Comparison of ENCODE assay signal across 18 cellular contexts in the genomic region with DNA sequence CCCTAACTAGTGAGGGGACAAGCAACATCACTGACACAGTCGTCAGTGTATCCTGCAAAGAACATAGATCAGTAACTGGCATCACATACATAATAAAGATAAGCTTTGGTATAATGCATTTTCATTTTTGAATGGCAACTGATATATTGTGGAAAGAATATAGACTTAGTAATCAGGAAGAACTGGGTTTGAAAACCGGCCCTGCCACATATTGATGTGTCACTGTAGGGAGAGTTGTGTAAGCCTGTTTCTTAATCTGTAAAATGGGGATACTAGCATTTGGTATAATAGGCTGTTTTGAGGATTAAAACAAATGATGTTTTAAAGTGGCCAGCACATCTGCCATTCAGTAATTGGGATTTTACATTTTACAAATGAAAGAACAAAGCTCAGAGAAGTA.
DNase-seq lines count a peak whose midpoint lies in the region; ATAC-seq and TF ChIP-seq lines count a peak whose summit lies in the region.
"Had no signal": no experiment of that assay in that cellular context is flagged by ENCODE, and none has a peak within 500 bp of the region (broad histone marks: within the 10 kb centered on the region; RNA-seq: fewer than 3 reads in every experiment).

No MANE protein-coding gene starts in this region.

- peaks cover 3 to 4% of the 10 kb centered on the region in 2 donors for H3K9me3 Mint-ChIP-seq in activated naive CD4-positive, alpha-beta T cell treated with anti-CD3 and anti-CD28 coated beads, Interleukin-2, amount 50 U/mL, for 72 hours

- no peak overlapping the region for H2AFZ ChIP-seq in PC-3 (ENCODE audit: low read length)
- H2AFZ ChIP-seq: GM23248 had no signal

- 0 out of 2 replicates have a peak overlapping the region, but pooled peaks have one; percentile 26 for H3K4me2 ChIP-seq in PC-3 (ENCODE audit: low read length)
- H3K4me2 ChIP-seq: BLaER1 had no signal

- H3K27me3 ChIP-seq in PC-3 (ENCODE audit: low read length), result no peaks in the 10 kb centered on the region
- H3K27me3 ChIP-seq in heart right ventricle, result no peaks in the 10 kb centered on the region
- H3K27me3 ChIP-seq: BLaER1 had no signal

- no peaks in the 10 kb centered on the region for H3K9me2 ChIP-seq in PC-3 (replicated peaks; ENCODE audit: low read length)

- TF ChIP-seq CTCF in LNCaP clone FGC (IDR thresholded peaks at IDR 0.05; ENCODE audit: control insufficient read depth, extremely low read depth, insufficient read depth), result no peak
- TF ChIP-seq CTCF in PC-3 (conservative IDR thresholded peaks at IDR 0.05; ENCODE audit: low read depth, low read length), result no peak
- no peak for TF ChIP-seq CTCF in heart right ventricle (IDR thresholded peaks at IDR 0.05)

- ATAC-seq in PC-3 (no peak), esophagus mucosa (peak; percentile 25), heart right ventricle (no peak)
- ATAC-seq in activated naive CD4-positive, alpha-beta T cell treated with anti-CD3 and anti-CD28 coated beads, Interleukin-2, amount 50 U/mL, for 72 hours, result no peak
- ATAC-seq: CD8-positive, alpha-beta T cell had no signal

- no peaks in the 10 kb centered on the region for H3F3A ChIP-seq in PC-3 (ENCODE audit: low read length, unreplicated experiment)

- H3K9me3 ChIP-seq in PC-3 (ENCODE audit: low read length) (no peaks in the 10 kb centered on the region), heart right ventricle (peaks cover 0 to 4% (median 0%) of the 10 kb centered on the region in 11 donors)
- H3K9me3 ChIP-seq: BLaER1, Caco-2 had no signal

- H3K36me3 ChIP-seq in PC-3 (ENCODE audit: low read depth, low read length) (no peaks in the 10 kb centered on the region), heart right ventricle (no peaks in the 10 kb centered on the region)
- H3K36me3 ChIP-seq: BLaER1 had no signal

- DNase-seq in LNCaP clone FGC (ENCODE audit: low read depth), result peak; percentile 3
- peak; percentile 62 for DNase-seq in PC-3
- DNase-seq in NCI-H524 treated with DMSO at 0.1 percent for 48 hours (lab: John Stamatoyannopoulos, UW), result no peak
- no peak for DNase-seq in heart right ventricle
- DNase-seq in activated naive CD4-positive, alpha-beta T cell treated with anti-CD3 and anti-CD28 coated beads, Interleukin-2, amount 50 U/mL, for 72 hours (ENCODE audit: low spot score in 2 of 2), result no peak
- DNase-seq: Caco-2; CD4-positive, CD25-positive, alpha-beta regulatory T cell; CD8-positive, alpha-beta T cell; DMS153; DND-41; GM23248; H7; HCEC 1CT had no signal

- 77 to 83% methylated on average over 2 of the region's 2 CpGs for WGBS in heart right ventricle, 2 donors

- POLR2A ChIA-PET in PC-3 (lab: Charles Lee; ENCODE audit: unreplicated experiment), result no interaction called here

- H3K4me3 ChIP-seq in LNCaP clone FGC (ENCODE audit: low read depth, low read length) (no peak overlapping the region), PC-3 (ENCODE audit: low read length) (no peak overlapping the region), heart right ventricle (no peak overlapping the region)
- H3K4me3 ChIP-seq: BLaER1, GM23248 had no signal

- peaks cover 8% of the 10 kb centered on the region; the same call in 1 of the 2 replicates for H3K4me1 ChIP-seq in PC-3 (ENCODE audit: insufficient read depth, low read length)
- H3K4me1 ChIP-seq in heart right ventricle, result no peaks in the 10 kb centered on the region
- H3K4me1 ChIP-seq: BLaER1, Caco-2 had no signal

- intact Hi-C loops in PC-3 (cut with micrococcal nuclease), result no loop called here
- intact Hi-C loops in heart right ventricle (cut with DNase I), result no loop called here

- no peaks in the 10 kb centered on the region for H3K36me3 Mint-ChIP-seq in activated naive CD4-positive, alpha-beta T cell treated with anti-CD3 and anti-CD28 coated beads, Interleukin-2, amount 50 U/mL, for 72 hours
- H3K36me3 Mint-ChIP-seq: CD4-positive, CD25-positive, alpha-beta regulatory T cell; CD8-positive, alpha-beta T cell had no signal

- CTCF ChIA-PET in PC-3 (lab: Charles Lee), result no interaction called here

- no peaks in the 10 kb centered on the region for H3K79me2 ChIP-seq in PC-3 (ENCODE audit: low read length)

- no TSS peak for BruUV-seq in PC-3 (replicated peaks; lab: Mats Ljungman, UMichigan)

- H3K9ac ChIP-seq in PC-3 (ENCODE audit: low read length), result no peak overlapping the region
- H3K9ac ChIP-seq: BLaER1, GM23248 had no signal

- no peak overlapping the region for H3K27ac Mint-ChIP-seq in activated naive CD4-positive, alpha-beta T cell treated with anti-CD3 and anti-CD28 coated beads, Interleukin-2, amount 50 U/mL, for 72 hours
- H3K27ac Mint-ChIP-seq: B cell; CD4-positive, CD25-positive, alpha-beta regulatory T cell; CD8-positive, alpha-beta T cell had no signal

- H3K27ac ChIP-seq in PC-3 (ENCODE audit: low read length), result no peak overlapping the region
- no peak overlapping the region for H3K27ac ChIP-seq in heart right ventricle
- H3K27ac ChIP-seq: 22Rv1, BLaER1, C4-2B, GM23248 had no signal

- no peaks in the 10 kb centered on the region for H4K20me1 ChIP-seq in PC-3 (ENCODE audit: low read length)
- H4K20me1 ChIP-seq: BLaER1 had no signal

Comparison
In these comparisons a context has a peak if more than half of its experiments do, and no peak if none do; other contexts are left out.
1. DNase-seq: peak in LNCaP clone FGC (single experiment) and PC-3 (single experiment); none in NCI-H524 treated with DMSO at 0.1 percent for 48 hours (single experiment), heart right ventricle (0 of 2) and activated naive CD4-positive, alpha-beta T cell treated with anti-CD3 and anti-CD28 coated beads, Interleukin-2, amount 50 U/mL, for 72 hours (0 of 2).